Comparison of ENCODE assay signal across 13 cellular contexts in the genomic region with DNA sequence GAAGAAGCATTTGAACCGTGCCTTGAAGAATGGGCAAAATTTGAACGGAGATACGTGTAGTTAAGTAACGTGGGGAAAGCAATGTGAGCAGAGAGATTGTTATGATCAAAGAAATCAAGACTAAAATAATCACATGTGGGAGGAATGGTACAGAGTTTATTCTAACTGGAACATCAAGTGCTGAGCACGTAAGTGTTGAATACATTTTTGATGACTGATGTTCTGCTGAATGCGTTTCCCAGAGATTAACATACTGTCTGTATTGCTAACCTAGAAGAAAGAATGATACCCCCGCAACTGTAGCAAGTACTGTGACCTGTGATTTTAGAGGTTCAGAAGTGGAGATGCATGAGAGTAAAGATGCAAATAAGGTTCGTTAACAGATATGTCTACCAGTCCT.
A peak's percentile ranks its signal among the peaks of the same experiment; 100 is the strongest.
DNase-seq lines count a peak whose midpoint lies in the region; ATAC-seq and TF ChIP-seq lines count a peak whose summit lies in the region.
"Had no signal": no experiment of that assay in that cellular context is flagged by ENCODE, and none has a peak within 500 bp of the region (broad histone marks: within the 10 kb centered on the region; RNA-seq: fewer than 3 reads in every experiment).

No MANE protein-coding gene starts in this region.

- CTCF ChIA-PET in CD8-positive, alpha-beta memory T cell (lab: Charles Lee) = no interaction called here

- TF ChIP-seq CTCF in esophagus muscularis mucosa (IDR thresholded peaks at IDR 0.05) = no peak
- no peak for TF ChIP-seq CTCF in sigmoid colon (IDR thresholded peaks at IDR 0.05)
- no peak for TF ChIP-seq CTCF in transverse colon (IDR thresholded peaks at IDR 0.05)

- no peak overlapping the region for H3K27ac Mint-ChIP-seq in CD8-positive, alpha-beta memory T cell
- H3K27ac Mint-ChIP-seq: CD4-positive, CD25-positive, alpha-beta regulatory T cell; H9 had no signal

- WGBS in esophagus muscularis mucosa = 52% methylated on average over 8 of the region's 8 CpGs
- WGBS in sigmoid colon, 2 donors = 85 to 93% methylated on average over 8 of the region's 8 CpGs
- 82 to 89% methylated on average over 8 of the region's 8 CpGs for WGBS in transverse colon (ENCODE audit: low coverage in 1 of 2), 2 donors

- H3K4me3 ChIP-seq in esophagus muscularis mucosa = no peak overlapping the region
- no peak overlapping the region for H3K4me3 ChIP-seq in muscle layer of duodenum (ENCODE audit: low read depth in 1 of 2, low read length in 2 of 2)
- H3K4me3 ChIP-seq in sigmoid colon = no peak overlapping the region
- H3K4me3 ChIP-seq in transverse colon = no peak overlapping the region
- H3K4me3 ChIP-seq in CD8-positive, alpha-beta memory T cell (ENCODE audit: low read length) = no peak overlapping the region

- H3K9me3 ChIP-seq in esophagus muscularis mucosa (no peaks in the 10 kb centered on the region), muscle layer of duodenum (ENCODE audit: control insufficient read depth in 1 of 2, low read length in 2 of 2) (no peaks in the 10 kb centered on the region), sigmoid colon (no peaks in the 10 kb centered on the region), transverse colon (no peaks in the 10 kb centered on the region)
- no peaks in the 10 kb centered on the region for H3K9me3 ChIP-seq in CD8-positive, alpha-beta memory T cell (ENCODE audit: low read length)
- H3K9me3 ChIP-seq: BE2C, Caco-2 had no signal

- no peaks in the 10 kb centered on the region for H3K4me1 Mint-ChIP-seq in CD8-positive, alpha-beta memory T cell
- H3K4me1 Mint-ChIP-seq: CD4-positive, CD25-positive, alpha-beta regulatory T cell; H9 had no signal

- H3K27ac ChIP-seq in esophagus muscularis mucosa (replicated peaks in 1 of 4) = peak overlapping the region; percentile 75 to 85 (median 84)
- H3K27ac ChIP-seq in muscle layer of duodenum (ENCODE audit: low read length) = peak overlapping the region; percentile 70
- peak overlapping the region; percentile 78 to 86 (median 82) for H3K27ac ChIP-seq in sigmoid colon
- peak overlapping the region; percentile 33 to 70 (median 48) for H3K27ac ChIP-seq in transverse colon
- no peak overlapping the region for H3K27ac ChIP-seq in CD8-positive, alpha-beta memory T cell (ENCODE audit: low read depth, low read length)

- ATAC-seq in GM19455 (IDR thresholded peaks at IDR 0.05; ENCODE audit: unreplicated experiment) (no peak), GM19324 (IDR thresholded peaks at IDR 0.05; ENCODE audit: low FRiP score, unreplicated experiment) (no peak)

- H3K27me3 ChIP-seq in esophagus muscularis mucosa (no peaks in the 10 kb centered on the region), muscle layer of duodenum (ENCODE audit: low read depth, low read length) (no peaks in the 10 kb centered on the region), sigmoid colon (no peaks in the 10 kb centered on the region), transverse colon (no peaks in the 10 kb centered on the region)
- no peaks in the 10 kb centered on the region for H3K27me3 ChIP-seq in CD8-positive, alpha-beta memory T cell (ENCODE audit: insufficient read depth, low read length, poor library complexity, severe bottlenecking)
- H3K27me3 ChIP-seq: BE2C had no signal

- no peak for DNase-seq in esophagus muscularis mucosa (ENCODE audit: extremely low spot score)
- DNase-seq in sigmoid colon = no peak
- no peak for DNase-seq in transverse colon
- DNase-seq in CD8-positive, alpha-beta memory T cell = no peak
- DNase-seq: ACHN; BE2C; C1 segment of cervical spinal cord; Caco-2; CD4-positive, CD25-positive, alpha-beta regulatory T cell; H9 had no signal

- H3K27me3 Mint-ChIP-seq in CD8-positive, alpha-beta memory T cell = no peaks in the 10 kb centered on the region
- H3K27me3 Mint-ChIP-seq: CD4-positive, CD25-positive, alpha-beta regulatory T cell had no signal

- no peaks in the 10 kb centered on the region for H3K36me3 Mint-ChIP-seq in CD8-positive, alpha-beta memory T cell
- H3K36me3 Mint-ChIP-seq: CD4-positive, CD25-positive, alpha-beta regulatory T cell had no signal

- POLR2A ChIA-PET in CD8-positive, alpha-beta memory T cell (lab: Charles Lee) = no interaction called here

- in situ Hi-C loops in transverse colon (cut with MboI; ENCODE audit: low pct_ligation_motif_present in 1 of 4, low pct_unique_long_range_greater_than_20kb in 1 of 4, low sequenced_read_pairs in 3 of 4) = no loop called here

- no peak for TF ChIP-seq POLR2A in esophagus muscularis mucosa (IDR thresholded peaks at IDR 0.05; ENCODE audit: low read depth)
- TF ChIP-seq POLR2A in sigmoid colon (IDR thresholded peaks at IDR 0.05) = no peak
- TF ChIP-seq POLR2A in transverse colon (IDR thresholded peaks at IDR 0.05) = no peak

- peaks cover 2 to 22% (median 5%) of the 10 kb centered on the region in 5 donors for H3K9me3 Mint-ChIP-seq in CD8-positive, alpha-beta memory T cell
- H3K9me3 Mint-ChIP-seq: H9 had no signal

- no peak overlapping the region for H3K4me3 Mint-ChIP-seq in CD8-positive, alpha-beta memory T cell
- H3K4me3 Mint-ChIP-seq: CD4-positive, CD25-positive, alpha-beta regulatory T cell; H9 had no signal

- H3K4me1 ChIP-seq in esophagus muscularis mucosa (peaks cover 0 to 58% (median 38%) of the 10 kb centered on the region in 4 donors), muscle layer of duodenum (ENCODE audit: control insufficient read depth in 1 of 2, insufficient read depth in 2 of 2, low read length in 2 of 2) (peaks cover 0 to 4% of the 10 kb centered on the region in 2 donors), sigmoid colon (peaks cover 0 to 64% (median 37%) of the 10 kb centered on the region in 4 donors), transverse colon (no peaks in the 10 kb centered on the region)
- no peaks in the 10 kb centered on the region for H3K4me1 ChIP-seq in CD8-positive, alpha-beta memory T cell (ENCODE audit: insufficient read depth, low read length)
- H3K4me1 ChIP-seq: BE2C, Caco-2 had no signal

- intact Hi-C loops in esophagus muscularis mucosa (cut with DNase I) = loop anchor here (5.0 kb wide), 1 partner anchor 144 kb away; no protein-coding TSS in a partner anchor
- intact Hi-C loops in sigmoid colon (cut with DNase I) = loop anchor here (2.0 to 5.0 kb wide), 2 partner anchors 91 to 149 kb away; a partner anchor contains a TSS
- intact Hi-C loops in transverse colon (cut with DNase I; ENCODE audit: low total_unique reads) = no loop called here

- H3K36me3 ChIP-seq in esophagus muscularis mucosa (no peaks in the 10 kb centered on the region), muscle layer of duodenum (ENCODE audit: control insufficient read depth in 1 of 2, insufficient read depth in 2 of 2, low read length in 2 of 2) (no peaks in the 10 kb centered on the region), sigmoid colon (no peaks in the 10 kb centered on the region), transverse colon (no peaks in the 10 kb centered on the region)
- no peaks in the 10 kb centered on the region for H3K36me3 ChIP-seq in CD8-positive, alpha-beta memory T cell (ENCODE audit: insufficient read depth, low read length)
- H3K36me3 ChIP-seq: BE2C had no signal

- TF ChIP-seq EP300 in esophagus muscularis mucosa (IDR thresholded peaks at IDR 0.05) (peak; percentile 90), sigmoid colon (IDR thresholded peaks at IDR 0.05) (peak; percentile 54 to 94 (median 80)), transverse colon (IDR thresholded peaks at IDR 0.05; ENCODE audit: low read depth) (no peak)
